24 cellular contexts compared by ENCODE assay signal in genomic region chr9:95365766-95366165, GRCh38.
"Had no signal": no experiment of that assay in that cellular context is flagged by ENCODE, and none has a peak within 500 bp of the region (broad histone marks: within the 10 kb centered on the region; RNA-seq: fewer than 3 reads in every experiment).

No MANE protein-coding gene starts in this region.

- H3K27ac Mint-ChIP-seq: naive B cell; natural killer cell treated with Interleukin-12 subunit alpha and Interleukin-12 subunit beta and Interleukin-15 and Interleukin-18, amount 100 ng/mL, for 72 hours; stimulated activated memory B cell treated with anti-CD40 and anti-IgM and Interleukin-4, amounts not matched to agents 10 μg/mL and 1 μg/mL and 100 μg/mL, for 72 hours; stimulated activated naive CD8-positive, alpha-beta T cell treated with anti-CD3 and anti-CD28 coated beads, Interleukin-15, amount 100 ng/mL, for 72 hours; type B pancreatic cell had no signal

- H3K4me2 ChIP-seq: smooth muscle cell had no signal

- DNase-seq: hypothalamus; islet precursor cell; left ventricle myocardium inferior; naive B cell; occipital lobe; psoas muscle; right lobe of liver; stimulated activated CD4-positive, alpha-beta T cell treated with anti-CD3 and anti-CD28 coated beads, Interleukin-1b, Interleukin-23, amount 100 ng/mL, for 48 hours; stimulated activated CD4-positive, alpha-beta T cell treated with anti-CD3 and anti-CD28 coated beads, Interleukin-2, amount 100 ng/mL, for 48 hours; stimulated activated CD4-positive, alpha-beta T cell treated with anti-CD3 and anti-CD28 coated beads, Interleukin-4, amount 100 ng/mL, for 4 hours; stimulated activated CD8-positive, alpha-beta memory T cell treated with anti-CD3 and anti-CD28 coated beads, Interleukin-4, amount 100 ng/mL, for 48 hours; stimulated activated naive CD4-positive, alpha-beta T cell treated with Interleukin-2 at 50 U/mL for 16 hours; stimulated activated naive CD8-positive, alpha-beta T cell treated with anti-CD3 and anti-CD28 coated beads, Interleukin-15, amount 100 ng/mL, for 72 hours; substantia nigra; uterus had no signal

- H3K4me3 Mint-ChIP-seq: mesothelial cell of epicardium; naive B cell; natural killer cell treated with Interleukin-12 subunit alpha and Interleukin-12 subunit beta and Interleukin-15 and Interleukin-18, amount 100 ng/mL, for 72 hours; stimulated activated memory B cell treated with anti-CD40 and anti-IgM and Interleukin-4, amounts not matched to agents 10 μg/mL and 1 μg/mL and 100 μg/mL, for 72 hours; stimulated activated naive CD8-positive, alpha-beta T cell treated with anti-CD3 and anti-CD28 coated beads, Interleukin-15, amount 100 ng/mL, for 72 hours; type B pancreatic cell had no signal

- H3K79me2 ChIP-seq: parathyroid adenoma had no signal

- H3K4me1 Mint-ChIP-seq: naive B cell; stimulated activated memory B cell treated with anti-CD40 and anti-IgM and Interleukin-4, amounts not matched to agents 10 μg/mL and 1 μg/mL and 100 μg/mL, for 72 hours had no signal

- H3K9ac ChIP-seq: parathyroid adenoma had no signal

- H3K9me3 Mint-ChIP-seq: natural killer cell treated with Interleukin-12 subunit alpha and Interleukin-12 subunit beta and Interleukin-15 and Interleukin-18, amount 100 ng/mL, for 72 hours; stimulated activated naive CD8-positive, alpha-beta T cell treated with anti-CD3 and anti-CD28 coated beads, Interleukin-15, amount 100 ng/mL, for 72 hours had no signal

- H3K4me1 ChIP-seq: parathyroid adenoma, psoas muscle, right lobe of liver, tibial nerve, uterus had no signal

- H3K4me3 ChIP-seq: left ventricle myocardium inferior, lung, psoas muscle, right lobe of liver, smooth muscle cell, tibial nerve, uterus had no signal

- H3K9me3 ChIP-seq: left ventricle myocardium inferior, neutrophil, psoas muscle, right lobe of liver, tibial nerve, uterus had no signal

- H2AFZ ChIP-seq: parathyroid adenoma had no signal

- H3K27ac ChIP-seq: left ventricle myocardium inferior, neutrophil, parathyroid adenoma, psoas muscle, right lobe of liver, tibial nerve, uterus had no signal

- H3K27me3 ChIP-seq: right lobe of liver, tibial nerve, uterus had no signal

- H3K36me3 Mint-ChIP-seq: mesothelial cell of epicardium; natural killer cell treated with Interleukin-12 subunit alpha and Interleukin-12 subunit beta and Interleukin-15 and Interleukin-18, amount 100 ng/mL, for 72 hours; stimulated activated memory B cell treated with anti-CD40 and anti-IgM and Interleukin-4, amounts not matched to agents 10 μg/mL and 1 μg/mL and 100 μg/mL, for 72 hours; type B pancreatic cell had no signal

- ATAC-seq: natural killer cell treated with Interleukin-12 subunit alpha and Interleukin-12 subunit beta and Interleukin-15 and Interleukin-18, amount 100 ng/mL, for 72 hours; psoas muscle; right lobe of liver; stimulated activated memory B cell treated with anti-CD40 and anti-IgM and Interleukin-4, amounts not matched to agents 10 μg/mL and 1 μg/mL and 100 μg/mL, for 72 hours; stimulated activated naive CD8-positive, alpha-beta T cell treated with anti-CD3 and anti-CD28 coated beads, Interleukin-15, amount 100 ng/mL, for 72 hours had no signal

- H3K36me3 ChIP-seq: left ventricle myocardium inferior, neutrophil, right lobe of liver, tibial nerve, uterus had no signal
